Comparison of ENCODE assay signal across 8 cellular contexts in genomic region chr6:158475344-158476302, GRCh38.
A peak's percentile ranks its signal among the peaks of the same experiment; 100 is the strongest.
DNase-seq lines count a peak whose midpoint lies in the region; ATAC-seq and TF ChIP-seq lines count a peak whose summit lies in the region.

No MANE protein-coding gene starts in this region.

- peak; percentile 79 for ATAC-seq in GM18517 (IDR thresholded peaks at IDR 0.05; ENCODE audit: unreplicated experiment)
- ATAC-seq in HG02798 (IDR thresholded peaks at IDR 0.05; ENCODE audit: poor library complexity, unreplicated experiment) = peak; percentile 82
- peak; percentile 81 for ATAC-seq in activated B cell treated with CpG ODN at 0.5 μM for 24 hours (ENCODE audit: low read depth)
- no peak for ATAC-seq in right lobe of liver

- H3K9me3 Mint-ChIP-seq in activated B cell treated with CpG ODN at 0.5 μM for 24 hours = peaks cover 3% of the 10 kb centered on the region
- H3K9me3 Mint-ChIP-seq in CD14-positive monocyte = peaks cover 0 to 2% (median 0%) of the 10 kb centered on the region in 7 donors

- no peak for TF ChIP-seq CTCF in 22Rv1 (IDR thresholded peaks at IDR 0.05)
- no peak for TF ChIP-seq CTCF in activated B cell treated with CpG ODN at 0.5 μM for 24 hours (IDR thresholded peaks at IDR 0.05)
- no peak for TF ChIP-seq CTCF in CD14-positive monocyte (IDR thresholded peaks at IDR 0.05)
- TF ChIP-seq CTCF in right lobe of liver (IDR thresholded peaks at IDR 0.05) = no peak

- H3K9me3 ChIP-seq in mucosa of rectum (ENCODE audit: control insufficient read depth in 2 of 2, low read length in 2 of 2) (no peaks in the 10 kb centered on the region), right lobe of liver (no peaks in the 10 kb centered on the region)

- DNase-seq in NCI-H1436 (lab: John Stamatoyannopoulos, UW) (peak; percentile 64), activated B cell treated with CpG ODN at 0.5 μM for 24 hours (no peak), CD14-positive monocyte (ENCODE audit: low spot score) (no peak), right lobe of liver (no peak)

- H3K9ac ChIP-seq in mucosa of rectum (ENCODE audit: low read depth in 1 of 2, low read length in 2 of 2) = peak overlapping the region in 1 of 2 donors; percentile 30

- POLR2A ChIA-PET in activated B cell treated with CpG ODN at 0.5 μM for 24 hours (lab: Charles Lee) = interaction anchor here (0.5 kb wide), 1 partner anchor 638 kb away, joined by 3 read pairs; no protein-coding TSS in a partner anchor

- peaks cover 44% of the 10 kb centered on the region for H3K36me3 Mint-ChIP-seq in activated B cell treated with CpG ODN at 0.5 μM for 24 hours (ENCODE audit: low read depth)
- peaks cover 39 to 41% of the 10 kb centered on the region in 2 donors for H3K36me3 Mint-ChIP-seq in CD14-positive monocyte

- H3K27ac Mint-ChIP-seq in activated B cell treated with CpG ODN at 0.5 μM for 24 hours (peak overlapping the region; percentile 78), CD14-positive monocyte (peak overlapping the region in 1 of 7 donors; percentile 34)

- intact Hi-C loops in activated B cell treated with CpG ODN at 0.5 μM for 24 hours (cut with micrococcal nuclease) = loop anchor here (10.0 kb wide), 1 partner anchor 251 kb away; no protein-coding TSS in a partner anchor
- intact Hi-C loops in CD14-positive monocyte (cut with micrococcal nuclease) = no loop called here
- intact Hi-C loops in right lobe of liver (cut with DNase I) = no loop called here

- H3K4me3 Mint-ChIP-seq in activated B cell treated with CpG ODN at 0.5 μM for 24 hours = peak overlapping the region; percentile 54
- H3K4me3 Mint-ChIP-seq in CD14-positive monocyte = no peak overlapping the region

- H3K4me1 ChIP-seq in mucosa of rectum (ENCODE audit: control insufficient read depth in 2 of 2, insufficient read depth in 2 of 2, low read length in 2 of 2) = peaks cover 3 to 17% of the 10 kb centered on the region in 2 donors
- H3K4me1 ChIP-seq in right lobe of liver = no peaks in the 10 kb centered on the region

- no peak for TF ChIP-seq POLR2A in right lobe of liver (IDR thresholded peaks at IDR 0.05)

- CTCF ChIA-PET in activated B cell treated with CpG ODN at 0.5 μM for 24 hours (lab: Charles Lee) = interaction anchor here (1.3 kb wide), 1 partner anchor 89 kb away, joined by 3 read pairs; no protein-coding TSS in a partner anchor

- H3K27ac ChIP-seq in 22Rv1 = peak overlapping the region; percentile 78
- H3K27ac ChIP-seq in mucosa of rectum (ENCODE audit: low read depth in 2 of 2, low read length in 2 of 2) = peak overlapping the region; percentile 39 to 50
- H3K27ac ChIP-seq in right lobe of liver = no peak overlapping the region

- H3K4me3 ChIP-seq in mucosa of rectum (ENCODE audit: low read length in 2 of 2) (no peak overlapping the region), right lobe of liver (no peak overlapping the region)

- WGBS in right lobe of liver (ENCODE audit: insufficient coverage, low coverage, low lambda C conversion rate, missing lambda C conversion rate) = 80% methylated on average over 15 of the region's 15 CpGs

- peaks cover 40% of the 10 kb centered on the region for H3K4me1 Mint-ChIP-seq in activated B cell treated with CpG ODN at 0.5 μM for 24 hours
- H3K4me1 Mint-ChIP-seq in CD14-positive monocyte = peaks cover 10% of the 10 kb centered on the region

- no peaks in the 10 kb centered on the region for H3K27me3 Mint-ChIP-seq in activated B cell treated with CpG ODN at 0.5 μM for 24 hours
- peaks cover 0 to 2% (median 1%) of the 10 kb centered on the region in 3 donors for H3K27me3 Mint-ChIP-seq in CD14-positive monocyte (ENCODE audit: low read depth in 3 of 3)

- no peaks in the 10 kb centered on the region for H3K27me3 ChIP-seq in mucosa of rectum (ENCODE audit: control insufficient read depth in 2 of 2, insufficient read depth in 2 of 2, low read length in 2 of 2)
- H3K27me3 ChIP-seq in right lobe of liver = no peaks in the 10 kb centered on the region

- H3K36me3 ChIP-seq in mucosa of rectum (ENCODE audit: control insufficient read depth in 2 of 2, insufficient read depth in 2 of 2, low read length in 2 of 2) = peaks cover 8 to 11% of the 10 kb centered on the region in 2 donors
- peaks cover 0 to 11% (median 1%) of the 10 kb centered on the region in 4 donors for H3K36me3 ChIP-seq in right lobe of liver

Comparison
In these comparisons a context has a peak if more than half of its experiments do, and no peak if none do; other contexts are left out.
1. H3K27ac ChIP-seq: peak in 22Rv1 (single experiment) and mucosa of rectum (2 of 2); none in right lobe of liver (0 of 3).
2. ATAC-seq: peak in GM18517 (single experiment), HG02798 (single experiment) and activated B cell treated with CpG ODN at 0.5 μM for 24 hours (single experiment); none in right lobe of liver (0 of 4).